ENCODE assay signal across 8 cellular contexts in genomic region chr1:205918955-205919746, GRCh38. TPM values are rescaled to one million over a fixed set of nuclear protein-coding genes. Genes with fewer than 3 reads are reported as not detected.
DNase-seq lines count a peak whose midpoint lies in the region; ATAC-seq and TF ChIP-seq lines count a peak whose summit lies in the region.

No MANE protein-coding gene starts in this region.

- peaks cover 6% of the 10 kb centered on the region for H3K4me1 ChIP-seq in NT2/D1 (ENCODE audit: insufficient read depth, insufficient read length)

- no peaks in the 10 kb centered on the region for H3K9me3 ChIP-seq in NT2/D1 (ENCODE audit: insufficient read depth, low read length)

- no peak for ATAC-seq in GM21528 (IDR thresholded peaks at IDR 0.05; ENCODE audit: low FRiP score, unreplicated experiment)

- H3K36me3 ChIP-seq in NT2/D1 (ENCODE audit: insufficient read depth, insufficient read length, low read length), result no peaks in the 10 kb centered on the region

- no peak overlapping the region for H3K9ac ChIP-seq in NT2/D1 (ENCODE audit: insufficient read length, low read depth)

- TF ChIP-seq CTCF in epithelial cell of esophagus (IDR thresholded peaks at IDR 0.05; ENCODE audit: insufficient read depth, low read depth, low read length, missing control alignments), result peak; percentile 95

- DNase-seq in DMS79 (lab: John Stamatoyannopoulos, UW) (peak; percentile 51), HT1080 (ENCODE audit: low read depth) (peak; percentile 82), NT2/D1 (ENCODE audit: low read depth, low spot score) (peak; percentile 88), epithelial cell of esophagus (ENCODE audit: low read depth) (peak; percentile 86), mucosa of gallbladder (ENCODE audit: low spot score) (peak; percentile 87)
- peak; percentile 9 for DNase-seq in activated CD8-positive, alpha-beta memory T cell treated with anti-CD3 and anti-CD28 coated beads, Interleukin-2, amount 50 U/mL, for 1 hour (ENCODE audit: extremely low read depth)
- peak; percentile 20 to 33 for DNase-seq in stimulated activated CD8-positive, alpha-beta memory T cell treated with anti-CD3 and anti-CD28 coated beads, Interleukin-4, amount 100 ng/mL, for 4 hours (ENCODE audit: low read depth in 2 of 2, low spot score in 1 of 2)

- H3K27me3 ChIP-seq in NT2/D1 (ENCODE audit: insufficient read depth, insufficient read length), result no peaks in the 10 kb centered on the region

- H3K4me3 ChIP-seq in NT2/D1 (ENCODE audit: insufficient read length, low read depth) (no peak overlapping the region), epithelial cell of esophagus (ENCODE audit: low read length) (no peak overlapping the region)

RNA-seq across cellular contexts. Expression of gene SLC26A9, which starts 24.1 kb away (rescaled TPM):
- total RNA-seq in HT1080 (2014; rRNA removed; shearing (Covaris generic)), result 0.03 and 0.10 TPM in 2 replicates
- polyA plus RNA-seq in HT1080 (2015; cell fraction: cytosol; rRNA removed), result 0.13 and 0.19 TPM in 2 replicates
- 0.37 and 0.68 TPM in 2 replicates for polyA plus RNA-seq in HT1080 (2015; cell fraction: nucleus; rRNA removed)
- 1.3 TPM for total RNA-seq in mucosa of gallbladder

Comparison
In these comparisons a context has a peak if more than half of its experiments do, and no peak if none do; other contexts are left out.
1. DNase-seq: peak in every context shown above with its lines; median percentile 88 in NT2/D1; 87 in mucosa of gallbladder; 86 in epithelial cell of esophagus; 82 in HT1080; 51 in DMS79; 26 in stimulated activated CD8-positive, alpha-beta memory T cell treated with anti-CD3 and anti-CD28 coated beads, Interleukin-4, amount 100 ng/mL, for 4 hours; 9 in activated CD8-positive, alpha-beta memory T cell treated with anti-CD3 and anti-CD28 coated beads, Interleukin-2, amount 50 U/mL, for 1 hour.